In the genomic region with DNA sequence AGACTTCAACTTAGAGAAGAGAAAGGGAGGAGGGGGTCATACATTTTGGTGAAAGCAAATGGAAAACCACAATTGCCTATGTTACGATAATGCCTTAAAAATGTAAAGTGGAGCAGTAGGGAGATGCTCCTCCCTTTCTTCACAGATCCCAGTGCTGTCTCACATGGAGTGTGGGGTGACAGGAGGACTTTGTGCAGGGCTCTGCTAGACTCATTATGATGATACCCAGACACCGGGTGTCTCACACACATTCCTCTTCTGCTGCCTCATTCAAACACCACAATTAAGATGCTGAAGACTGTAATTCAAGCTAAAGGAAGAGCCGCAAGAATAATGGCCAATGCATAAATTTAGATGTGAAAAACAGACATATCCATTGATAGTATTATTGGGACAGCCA, we compare ENCODE assay signal across 12 cellular contexts.
DNase-seq lines count a peak whose midpoint lies in the region; ATAC-seq and TF ChIP-seq lines count a peak whose summit lies in the region.
"Had no signal": no experiment of that assay in that cellular context is flagged by ENCODE, and none has a peak within 500 bp of the region (broad histone marks: within the 10 kb centered on the region; RNA-seq: fewer than 3 reads in every experiment).

No MANE protein-coding gene starts in this region.

- H3K9me3 ChIP-seq in HEK293 (ENCODE audit: control insufficient read depth, insufficient read depth, low read depth, low read length) (no peaks in the 10 kb centered on the region), WERI-Rb-1 (ENCODE audit: severe bottlenecking) (no peaks in the 10 kb centered on the region), right atrium auricular region (no peaks in the 10 kb centered on the region), gastrocnemius medialis (no peaks in the 10 kb centered on the region)

- H3K4me1 ChIP-seq in HEK293 (ENCODE audit: control insufficient read depth, insufficient read depth, low read length) (peaks cover 12% of the 10 kb centered on the region), right atrium auricular region (peaks cover 0 to 67% of the 10 kb centered on the region in 2 donors), gastrocnemius medialis (peaks cover 38 to 67% of the 10 kb centered on the region in 2 donors)

- in situ Hi-C loops in gastrocnemius medialis (cut with MboI; ENCODE audit: low sequenced_read_pairs in 4 of 4) (no loop called here), GM13977 (cut with MboI; ENCODE audit: low pct_unique_long_range_greater_than_20kb, low sequenced_read_pairs, unreplicated experiment) (no loop called here)

- TF ChIP-seq CTCF in HEK293 (tag by site-specific recombination; IDR thresholded peaks at IDR 0.05) (no peak), WERI-Rb-1 (IDR thresholded peaks at IDR 0.05; ENCODE audit: low read depth, low read length) (no peak), right atrium auricular region (IDR thresholded peaks at IDR 0.05) (no peak), gastrocnemius medialis (IDR thresholded peaks at IDR 0.05 in 4 of 5, conservative IDR thresholded peaks at IDR 0.05 in 1 of 5) (no peak), GM13977 (IDR thresholded peaks at IDR 0.05; ENCODE audit: extremely low read depth, insufficient read depth, missing control alignments) (no peak), RWPE1 (conservative IDR thresholded peaks at IDR 0.05; ENCODE audit: low read depth) (no peak)

- no peak for ATAC-seq in gastrocnemius medialis
- ATAC-seq: WTC11 had no signal

- H3K27me3 ChIP-seq in WERI-Rb-1 (ENCODE audit: insufficient read depth, low read depth, severe bottlenecking) (no peaks in the 10 kb centered on the region), right atrium auricular region (no peaks in the 10 kb centered on the region), gastrocnemius medialis (no peaks in the 10 kb centered on the region)

- intact Hi-C loops in gastrocnemius medialis (cut with DNase I; ENCODE audit: low total_unique reads), result loop anchor here (10.0 kb wide), 2 partner anchors 152 to 1022 kb away; a partner anchor contains a TSS

- no peak for TF ChIP-seq POLR2A in gastrocnemius medialis (IDR thresholded peaks at IDR 0.05)

- H3K4me3 ChIP-seq in HEK293 (ENCODE audit: low read depth, low read length) (no peak overlapping the region), WERI-Rb-1 (ENCODE audit: low read depth, low read length) (no peak overlapping the region), right atrium auricular region (no peak overlapping the region), gastrocnemius medialis (no peak overlapping the region)

- POLR2A ChIA-PET in HEK293 (lab: Yijun Ruan, JAX), result no interaction called here
- POLR2A ChIA-PET in RWPE1 (lab: Yijun Ruan, JAX; ENCODE audit: low non-redundant PET), result no interaction called here

- CTCF ChIA-PET in HEK293 (lab: Yijun Ruan, JAX) (interaction anchor here (0.5 to 0.7 kb wide), 2 partner anchors 148 to 166 kb away, joined by 3 read pairs; no protein-coding TSS in a partner anchor), RWPE1 (lab: Yijun Ruan, JAX) (interaction anchor here (0.6 kb wide), 1 partner anchor 46 kb away, joined by 4 read pairs; no protein-coding TSS in a partner anchor)

- peak overlapping the region; percentile 41; the same call in 1 of the 2 replicates for H3K27ac ChIP-seq in HEK293 (ENCODE audit: extremely low read depth, low read depth, low read length)
- peak overlapping the region; percentile 66 for H3K27ac ChIP-seq in WERI-Rb-1
- H3K27ac ChIP-seq in right atrium auricular region, result peak overlapping the region; percentile 69 to 71
- peak overlapping the region; percentile 1 to 70 (median 55) for H3K27ac ChIP-seq in gastrocnemius medialis
- no peak overlapping the region for H3K27ac ChIP-seq in RWPE1

- H3K36me3 ChIP-seq in HEK293 (ENCODE audit: control insufficient read depth in 2 of 2, insufficient read depth in 1 of 2, low read length in 2 of 2), result no peaks in the 10 kb centered on the region
- no peaks in the 10 kb centered on the region for H3K36me3 ChIP-seq in WERI-Rb-1
- H3K36me3 ChIP-seq in right atrium auricular region, result no peaks in the 10 kb centered on the region
- H3K36me3 ChIP-seq in gastrocnemius medialis, result no peaks in the 10 kb centered on the region

- DNase-seq in WERI-Rb-1, result no peak
- DNase-seq in right atrium auricular region (ENCODE audit: low spot score), result no peak
- DNase-seq in gastrocnemius medialis, result no peak
- no peak for DNase-seq in activated gamma-delta T cell treated with Interleukin-2 at 50 U/mL for 16 hours
- no peak for DNase-seq in GM13977 (ENCODE audit: low spot score)
- DNase-seq in RWPE1 (ENCODE audit: low spot score), result no peak
- DNase-seq in activated CD4-positive, alpha-beta T cell treated with anti-CD3 and anti-CD28 coated beads, Interleukin-2, amount 50 U/mL, for 1 hour, result no peak
- DNase-seq: occipital lobe; SHP77 treated with DMSO at 0.1 percent for 48 hours; stimulated activated CD4-positive, alpha-beta T cell treated with anti-CD3 and anti-CD28 coated beads, Interleukin-4, amount 100 ng/mL, for 1 hour had no signal

TF ChIP-seq in HEK293, 187 proteins besides CTCF, POLR2A, EP300 and RAD21 (continues in another document):
- TF ChIP-seq ZNF654 (tag by site-specific recombination; IDR thresholded peaks at IDR 0.05; ENCODE audit: low read depth) (no peak), SCRT1 (tag by site-specific recombination; IDR thresholded peaks at IDR 0.05; ENCODE audit: borderline replicate concordance) (no peak), ZNF791 (tag by site-specific recombination; IDR thresholded peaks at IDR 0.05) (no peak), ZNF501 (tag by site-specific recombination; IDR thresholded peaks at IDR 0.05) (no peak), SP7 (tag by site-specific recombination; IDR thresholded peaks at IDR 0.05) (no peak), ZNF548 (tag by site-specific recombination; IDR thresholded peaks at IDR 0.05) (no peak)
- TF ChIP-seq, protein P1, sequence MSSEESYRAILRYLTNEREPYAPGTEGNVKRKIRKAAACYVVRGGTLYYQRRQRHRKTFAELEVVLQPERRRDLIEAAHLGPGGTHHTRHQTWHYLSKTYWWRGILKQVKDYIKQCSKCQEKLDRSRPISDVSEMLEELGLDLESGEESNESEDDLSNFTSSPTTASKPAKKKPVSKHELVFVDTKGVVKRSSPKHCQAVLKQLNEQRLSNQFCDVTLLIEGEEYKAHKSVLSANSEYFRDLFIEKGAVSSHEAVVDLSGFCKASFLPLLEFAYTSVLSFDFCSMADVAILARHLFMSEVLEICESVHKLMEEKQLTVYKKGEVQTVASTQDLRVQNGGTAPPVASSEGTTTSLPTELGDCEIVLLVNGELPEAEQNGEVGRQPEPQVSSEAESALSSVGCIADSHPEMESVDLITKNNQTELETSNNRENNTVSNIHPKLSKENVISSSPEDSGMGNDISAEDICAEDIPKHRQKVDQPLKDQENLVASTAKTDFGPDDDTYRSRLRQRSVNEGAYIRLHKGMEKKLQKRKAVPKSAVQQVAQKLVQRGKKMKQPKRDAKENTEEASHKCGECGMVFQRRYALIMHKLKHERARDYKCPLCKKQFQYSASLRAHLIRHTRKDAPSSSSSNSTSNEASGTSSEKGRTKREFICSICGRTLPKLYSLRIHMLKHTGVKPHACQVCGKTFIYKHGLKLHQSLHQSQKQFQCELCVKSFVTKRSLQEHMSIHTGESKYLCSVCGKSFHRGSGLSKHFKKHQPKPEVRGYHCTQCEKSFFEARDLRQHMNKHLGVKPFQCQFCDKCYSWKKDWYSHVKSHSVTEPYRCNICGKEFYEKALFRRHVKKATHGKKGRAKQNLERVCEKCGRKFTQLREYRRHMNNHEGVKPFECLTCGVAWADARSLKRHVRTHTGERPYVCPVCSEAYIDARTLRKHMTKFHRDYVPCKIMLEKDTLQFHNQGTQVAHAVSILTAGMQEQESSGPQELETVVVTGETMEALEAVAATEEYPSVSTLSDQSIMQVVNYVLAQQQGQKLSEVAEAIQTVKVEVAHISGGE (tag by site-specific recombination; conservative IDR thresholded peaks at IDR 0.05; ENCODE audit: low read depth), result no peak
- TF ChIP-seq, protein P2, sequence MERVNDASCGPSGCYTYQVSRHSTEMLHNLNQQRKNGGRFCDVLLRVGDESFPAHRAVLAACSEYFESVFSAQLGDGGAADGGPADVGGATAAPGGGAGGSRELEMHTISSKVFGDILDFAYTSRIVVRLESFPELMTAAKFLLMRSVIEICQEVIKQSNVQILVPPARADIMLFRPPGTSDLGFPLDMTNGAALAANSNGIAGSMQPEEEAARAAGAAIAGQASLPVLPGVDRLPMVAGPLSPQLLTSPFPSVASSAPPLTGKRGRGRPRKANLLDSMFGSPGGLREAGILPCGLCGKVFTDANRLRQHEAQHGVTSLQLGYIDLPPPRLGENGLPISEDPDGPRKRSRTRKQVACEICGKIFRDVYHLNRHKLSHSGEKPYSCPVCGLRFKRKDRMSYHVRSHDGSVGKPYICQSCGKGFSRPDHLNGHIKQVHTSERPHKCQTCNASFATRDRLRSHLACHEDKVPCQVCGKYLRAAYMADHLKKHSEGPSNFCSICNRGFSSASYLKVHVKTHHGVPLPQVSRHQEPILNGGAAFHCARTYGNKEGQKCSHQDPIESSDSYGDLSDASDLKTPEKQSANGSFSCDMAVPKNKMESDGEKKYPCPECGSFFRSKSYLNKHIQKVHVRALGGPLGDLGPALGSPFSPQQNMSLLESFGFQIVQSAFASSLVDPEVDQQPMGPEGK (tag by site-specific recombination; IDR thresholded peaks at IDR 0.05), result no peak
- TF ChIP-seq, protein P3, sequence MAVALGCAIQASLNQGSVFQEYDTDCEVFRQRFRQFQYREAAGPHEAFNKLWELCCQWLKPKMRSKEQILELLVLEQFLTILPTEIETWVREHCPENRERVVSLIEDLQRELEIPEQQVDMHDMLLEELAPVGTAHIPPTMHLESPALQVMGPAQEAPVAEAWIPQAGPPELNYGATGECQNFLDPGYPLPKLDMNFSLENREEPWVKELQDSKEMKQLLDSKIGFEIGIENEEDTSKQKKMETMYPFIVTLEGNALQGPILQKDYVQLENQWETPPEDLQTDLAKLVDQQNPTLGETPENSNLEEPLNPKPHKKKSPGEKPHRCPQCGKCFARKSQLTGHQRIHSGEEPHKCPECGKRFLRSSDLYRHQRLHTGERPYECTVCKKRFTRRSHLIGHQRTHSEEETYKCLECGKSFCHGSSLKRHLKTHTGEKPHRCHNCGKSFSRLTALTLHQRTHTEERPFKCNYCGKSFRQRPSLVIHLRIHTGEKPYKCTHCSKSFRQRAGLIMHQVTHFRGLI (tag by site-specific recombination; IDR thresholded peaks at IDR 0.05), result no peak
